In genomic region chr7:46551603-46552002, GRCh38 we compare ENCODE assay signal across 24 cellular contexts.
A peak's percentile ranks its signal among the peaks of the same experiment; 100 is the strongest.
DNase-seq lines count a peak whose midpoint lies in the region; ATAC-seq and TF ChIP-seq lines count a peak whose summit lies in the region.
"Had no signal": no experiment of that assay in that cellular context is flagged by ENCODE, and none has a peak within 500 bp of the region (broad histone marks: within the 10 kb centered on the region; RNA-seq: fewer than 3 reads in every experiment).

No MANE protein-coding gene starts in this region.

- in situ Hi-C loops in IMR-90 (cut with MboI; ENCODE audit: low sequenced_read_pairs) = no loop called here

- H3K18ac ChIP-seq in IMR-90 (ENCODE audit: low read depth, low read length) = no peak overlapping the region

- H3K23ac ChIP-seq in IMR-90 (ENCODE audit: low read depth, low read length) = no peak overlapping the region

- no TSS peak for BruUV-seq in IMR-90 (replicated peaks; lab: Mats Ljungman, UMichigan)

- dilution Hi-C loops in IMR-90 (cut with HindIII; ENCODE audit: low sequenced_read_pairs, unreplicated experiment) = no loop called here

- peak overlapping the region; percentile 27 for H3K27ac Mint-ChIP-seq in progenitor cell of endocrine pancreas
- H3K27ac Mint-ChIP-seq: CD14-positive monocyte; CD4-positive, alpha-beta T cell; CD8-positive, alpha-beta memory T cell had no signal

- no peaks in the 10 kb centered on the region for H3K27me3 ChIP-seq in IMR-90 (ENCODE audit: control insufficient read depth, insufficient read depth, low read length)
- H3K27me3 ChIP-seq: BE2C; BLaER1 treated with 17β-estradiol and CSF1 and Interleukin-3, amounts not matched to agents 10 nM and 100 nM had no signal

- H3K56ac ChIP-seq in IMR-90 (ENCODE audit: extremely low read depth, insufficient read depth, low read length) = no peak overlapping the region

- H2AK9ac ChIP-seq in IMR-90 (replicated peaks; ENCODE audit: low read depth, low read length, poor library complexity) = no peak overlapping the region

- H3K79me1 ChIP-seq in IMR-90 (ENCODE audit: low read depth in 1 of 2, low read length in 2 of 2) = no peaks in the 10 kb centered on the region

- no peaks in the 10 kb centered on the region for H3K4me1 ChIP-seq in IMR-90 (ENCODE audit: control insufficient read depth, insufficient read depth, low read length)
- H3K4me1 ChIP-seq: BE2C had no signal

- no peak for ATAC-seq in IMR-90 (ENCODE audit: low read depth)
- ATAC-seq: A549, GM12878 had no signal

- no peaks in the 10 kb centered on the region for H3K36me3 ChIP-seq in IMR-90 (ENCODE audit: control insufficient read depth, insufficient read depth, low read length)
- H3K36me3 ChIP-seq: BE2C; BLaER1 treated with 17β-estradiol and CSF1 and Interleukin-3, amounts not matched to agents 10 nM and 100 nM had no signal

- no peaks in the 10 kb centered on the region for H4K20me1 ChIP-seq in IMR-90 (ENCODE audit: insufficient read depth, low read length)
- H4K20me1 ChIP-seq: BLaER1 treated with 17β-estradiol and CSF1 and Interleukin-3, amounts not matched to agents 10 nM and 100 nM had no signal

- peak overlapping the region; percentile 6 for H4K91ac ChIP-seq in IMR-90 (ENCODE audit: insufficient read depth, low read depth, low read length)

- POLR2A ChIA-PET in IMR-90 (lab: Charles Lee; ENCODE audit: unreplicated experiment) = no interaction called here

- H4K5ac ChIP-seq in IMR-90 (ENCODE audit: low read depth, low read length) = no peak overlapping the region

- H3K27ac ChIP-seq in IMR-90 (ENCODE audit: insufficient read depth, low read length) = no peak overlapping the region
- H3K27ac ChIP-seq: A549; BLaER1 treated with 17β-estradiol and CSF1 and Interleukin-3, amounts not matched to agents 10 nM and 100 nM; GM23248 had no signal

- TF ChIP-seq RAD21 in IMR-90 (IDR thresholded peaks at IDR 0.05; ENCODE audit: low read length) = no peak

- peaks cover 1% of the 10 kb centered on the region for H3K9me3 Mint-ChIP-seq in progenitor cell of endocrine pancreas (ENCODE audit: low read depth)

- no peaks in the 10 kb centered on the region for H3K27me3 Mint-ChIP-seq in progenitor cell of endocrine pancreas
- H3K27me3 Mint-ChIP-seq: CD4-positive, alpha-beta T cell; CD8-positive, alpha-beta memory T cell had no signal

- H3K4me3 ChIP-seq in IMR-90 (ENCODE audit: insufficient read depth, low read depth, low read length) = no peak overlapping the region
- H3K4me3 ChIP-seq in epithelial cell of esophagus (ENCODE audit: low read length) = no peak overlapping the region
- H3K4me3 ChIP-seq: A549; BLaER1 treated with 17β-estradiol and CSF1 and Interleukin-3, amounts not matched to agents 10 nM and 100 nM; GM12878; GM23248 had no signal

- H3K4me2 ChIP-seq in IMR-90 (ENCODE audit: low read depth, low read length) = no peak overlapping the region
- H3K4me2 ChIP-seq: A549; BLaER1 treated with 17β-estradiol and CSF1 and Interleukin-3, amounts not matched to agents 10 nM and 100 nM had no signal

- intact Hi-C loops in IMR-90 (cut with micrococcal nuclease) = no loop called here

- 0 out of 2 replicates have a peak, but pooled peaks cover 3% of the 10 kb centered on the region for H3K9me1 ChIP-seq in IMR-90 (ENCODE audit: insufficient read depth, low read length)

- no peak overlapping the region for H2BK5ac ChIP-seq in IMR-90 (ENCODE audit: low read depth, low read length, poor library complexity, severe bottlenecking)

- no peak overlapping the region for H3K9ac ChIP-seq in IMR-90 (ENCODE audit: low read depth, low read length)
- H3K9ac ChIP-seq: BLaER1 treated with 17β-estradiol and CSF1 and Interleukin-3, amounts not matched to agents 10 nM and 100 nM; GM23248 had no signal

- H3K14ac ChIP-seq in IMR-90 (replicated peaks; ENCODE audit: low read depth, low read length) = no peak overlapping the region

- CTCF ChIA-PET in IMR-90 (lab: Yijun Ruan, JAX) = no interaction called here

- no peak for TF ChIP-seq POLR2A in IMR-90 (IDR thresholded peaks at IDR 0.05; ENCODE audit: low read depth, low read length)

- no peak overlapping the region for H2BK15ac ChIP-seq in IMR-90 (ENCODE audit: low read depth, low read length)

- no peak overlapping the region for H2AFZ ChIP-seq in IMR-90 (replicated peaks; ENCODE audit: low read length, poor library complexity)

- H2BK120ac ChIP-seq in IMR-90 (ENCODE audit: low read depth, low read length) = peak overlapping the region; percentile 64; the same call in 1 of the 2 replicates

- H2AK5ac ChIP-seq in IMR-90 (ENCODE audit: low read depth, low read length) = peak overlapping the region; percentile 56; the same call in 1 of the 2 replicates

- H3K36me3 Mint-ChIP-seq in progenitor cell of endocrine pancreas (ENCODE audit: insufficient read depth) = no peaks in the 10 kb centered on the region
- H3K36me3 Mint-ChIP-seq: CD14-positive monocyte; CD8-positive, alpha-beta memory T cell had no signal

- no CpG with 5 or more reads among the region's 1 CpG for WGBS in IMR-90 (ENCODE audit: extremely low coverage in 2 of 2, insufficient read length in 1 of 2), 2 experiments

- H3K4ac ChIP-seq in IMR-90 (ENCODE audit: low read depth, low read length) = peak overlapping the region; percentile 43; the same call in 1 of the 2 replicates

- no peak overlapping the region for H2BK20ac ChIP-seq in IMR-90 (ENCODE audit: low read depth, low read length)

- H3K4me1 Mint-ChIP-seq in progenitor cell of endocrine pancreas (ENCODE audit: low read depth) = peaks cover 8% of the 10 kb centered on the region
- H3K4me1 Mint-ChIP-seq: CD14-positive monocyte; CD8-positive, alpha-beta memory T cell had no signal

- DNase-seq in IMR-90 = no peak
- DNase-seq in epithelial cell of esophagus (ENCODE audit: low read depth) = peak; percentile 45
- peak; percentile 17 for DNase-seq in kidney tubule cell (ENCODE audit: low spot score)
- no peak for DNase-seq in progenitor cell of endocrine pancreas (ENCODE audit: low spot score, unreplicated experiment)
- DNase-seq in putamen (ENCODE audit: low spot score) = no peak
- DNase-seq in activated CD4-positive, alpha-beta T cell treated with anti-CD3 and anti-CD28 coated beads, Interleukin-2, amount 50 U/mL, for 1 hour = no peak
- DNase-seq in cerebellar nuclear complex (lab: John Stamatoyannopoulos, UW) = no peak
- DNase-seq: 8988T; ACHN; AML-193; BE2C; CD4-positive, alpha-beta T cell; CD8-positive, alpha-beta memory T cell; DMS 273 treated with DMSO at 0.1 percent for 48 hours; DMS79; EL; GDM1; GM23248; H7; HCEC 1CT had no signal

- TF ChIP-seq CTCF in IMR-90 (conservative IDR thresholded peaks at IDR 0.05; ENCODE audit: low read depth, low read length) (no peak), epithelial cell of esophagus (IDR thresholded peaks at IDR 0.05; ENCODE audit: insufficient read depth, low read depth, low read length, missing control alignments) (no peak), progenitor cell of endocrine pancreas (IDR thresholded peaks at IDR 0.05; ENCODE audit: unreplicated experiment) (no peak)

- no peak overlapping the region for H4K8ac ChIP-seq in IMR-90 (ENCODE audit: low read depth in 2 of 2, low read length in 2 of 2)

- no peak overlapping the region for H3K4me3 Mint-ChIP-seq in progenitor cell of endocrine pancreas (ENCODE audit: low read depth)
- H3K4me3 Mint-ChIP-seq: CD14-positive monocyte; CD4-positive, alpha-beta T cell; CD8-positive, alpha-beta memory T cell had no signal

- no peaks in the 10 kb centered on the region for H3K9me3 ChIP-seq in IMR-90 (ENCODE audit: control insufficient read depth, insufficient read depth, low read length)
- H3K9me3 ChIP-seq: A549; BE2C; BLaER1 treated with 17β-estradiol and CSF1 and Interleukin-3, amounts not matched to agents 10 nM and 100 nM had no signal

TF ChIP-seq in IMR-90, 13 proteins besides CTCF, POLR2A, EP300 and RAD21:
- no peak for TF ChIP-seq FOS (IDR thresholded peaks at IDR 0.05; ENCODE audit: low read depth, low read length)
- no peak for TF ChIP-seq SMC3 (IDR thresholded peaks at IDR 0.05; ENCODE audit: low read depth, low read length)
- TF ChIP-seq, protein P1, sequence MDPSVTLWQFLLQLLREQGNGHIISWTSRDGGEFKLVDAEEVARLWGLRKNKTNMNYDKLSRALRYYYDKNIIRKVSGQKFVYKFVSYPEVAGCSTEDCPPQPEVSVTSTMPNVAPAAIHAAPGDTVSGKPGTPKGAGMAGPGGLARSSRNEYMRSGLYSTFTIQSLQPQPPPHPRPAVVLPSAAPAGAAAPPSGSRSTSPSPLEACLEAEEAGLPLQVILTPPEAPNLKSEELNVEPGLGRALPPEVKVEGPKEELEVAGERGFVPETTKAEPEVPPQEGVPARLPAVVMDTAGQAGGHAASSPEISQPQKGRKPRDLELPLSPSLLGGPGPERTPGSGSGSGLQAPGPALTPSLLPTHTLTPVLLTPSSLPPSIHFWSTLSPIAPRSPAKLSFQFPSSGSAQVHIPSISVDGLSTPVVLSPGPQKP (IDR thresholded peaks at IDR 0.05; ENCODE audit: borderline replicate concordance, low read depth, low read length) = no peak
- TF ChIP-seq, protein P2, sequence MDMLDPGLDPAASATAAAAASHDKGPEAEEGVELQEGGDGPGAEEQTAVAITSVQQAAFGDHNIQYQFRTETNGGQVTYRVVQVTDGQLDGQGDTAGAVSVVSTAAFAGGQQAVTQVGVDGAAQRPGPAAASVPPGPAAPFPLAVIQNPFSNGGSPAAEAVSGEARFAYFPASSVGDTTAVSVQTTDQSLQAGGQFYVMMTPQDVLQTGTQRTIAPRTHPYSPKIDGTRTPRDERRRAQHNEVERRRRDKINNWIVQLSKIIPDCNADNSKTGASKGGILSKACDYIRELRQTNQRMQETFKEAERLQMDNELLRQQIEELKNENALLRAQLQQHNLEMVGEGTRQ (IDR thresholded peaks at IDR 0.05; ENCODE audit: low read depth, low read length) = no peak
- no peak for TF ChIP-seq CEBPB (IDR thresholded peaks at IDR 0.05; ENCODE audit: low read depth, low read length)
- TF ChIP-seq CHD1 (IDR thresholded peaks at IDR 0.05; ENCODE audit: low read depth, low read length) = no peak
- no peak for TF ChIP-seq BHLHE40 (IDR thresholded peaks at IDR 0.05; ENCODE audit: low read depth, low read length)
- TF ChIP-seq MXI1 (IDR thresholded peaks at IDR 0.05; ENCODE audit: borderline replicate concordance, low read depth, low read length) = no peak
- TF ChIP-seq RCOR1 (IDR thresholded peaks at IDR 0.05; ENCODE audit: insufficient replicate concordance, low read length) = no peak
- no peak for TF ChIP-seq NFE2L2 (IDR thresholded peaks at IDR 0.05; ENCODE audit: low read depth, low read length)
- TF ChIP-seq MAZ (IDR thresholded peaks at IDR 0.05; ENCODE audit: borderline replicate concordance, low read depth, low read length) = no peak
- no peak for TF ChIP-seq MAFK (IDR thresholded peaks at IDR 0.05; ENCODE audit: low read depth, low read length)
- TF ChIP-seq RFX5 (IDR thresholded peaks at IDR 0.05; ENCODE audit: low read depth, low read length) = no peak

Comparison
In these comparisons a context has a peak if more than half of its experiments do, and no peak if none do; other contexts are left out.
1. DNase-seq: peak in epithelial cell of esophagus (single experiment) and kidney tubule cell (single experiment); none in IMR-90 (single experiment), progenitor cell of endocrine pancreas (single experiment), putamen (single experiment), activated CD4-positive, alpha-beta T cell treated with anti-CD3 and anti-CD28 coated beads, Interleukin-2, amount 50 U/mL, for 1 hour (single experiment) and cerebellar nuclear complex (0 of 2).